In genomic region chr1:82896036-82896435, GRCh38 we compare ENCODE assay signal across 13 cellular contexts.
A peak's percentile ranks its signal among the peaks of the same experiment; 100 is the strongest.
DNase-seq lines count a peak whose midpoint lies in the region; TF ChIP-seq lines count a peak whose summit lies in the region.
"Had no signal": no experiment of that assay in that cellular context is flagged by ENCODE, and none has a peak within 500 bp of the region (broad histone marks: within the 10 kb centered on the region; RNA-seq: fewer than 3 reads in every experiment).

No MANE protein-coding gene starts in this region.

- H3K4me3 ChIP-seq in foreskin fibroblast (ENCODE audit: low read depth in 1 of 2, low read length in 2 of 2) = no peak overlapping the region
- H3K4me3 ChIP-seq: A549; BLaER1 treated with 17β-estradiol and CSF1 and Interleukin-3, amounts not matched to agents 10 nM and 100 nM had no signal

- TF ChIP-seq CTCF in foreskin fibroblast (IDR thresholded peaks at IDR 0.05; ENCODE audit: low read depth, low read length) = no peak

- peak; percentile 64 for DNase-seq in NCI-H510A treated with DMSO at 0.1 percent for 48 hours (lab: John Stamatoyannopoulos, UW)
- no peak for DNase-seq in NCI-H510A (lab: John Stamatoyannopoulos, UW)
- peak; percentile 92 for DNase-seq in DMS53 (lab: John Stamatoyannopoulos, UW)
- DNase-seq in foreskin fibroblast = peak; percentile 8 to 50
- no peak for DNase-seq in islet precursor cell
- DNase-seq: AML-193; Calu3; CD4-positive, alpha-beta T cell; CD8-positive, alpha-beta T cell; DMS79 treated with DMSO at 0.1 percent for 48 hours; GF-D8 had no signal

Comparison
In these comparisons a context has a peak if more than half of its experiments do, and no peak if none do; other contexts are left out.
1. DNase-seq: peak in NCI-H510A treated with DMSO at 0.1 percent for 48 hours (single experiment), DMS53 (single experiment) and foreskin fibroblast (2 of 2); none in NCI-H510A (single experiment) and islet precursor cell (single experiment).